Comparison of ENCODE assay signal across 8 cellular contexts in genomic region chr12:120437735-120438494, GRCh38. TPM values are rescaled to one million over a fixed set of nuclear protein-coding genes. Genes with fewer than 3 reads are reported as not detected.
DNase-seq lines count a peak whose midpoint lies in the region; ATAC-seq and TF ChIP-seq lines count a peak whose summit lies in the region.

COX6A1 (plus strand) TSS chr12:120438113; CDS start chr12:120438127, 14 bp downstream.

- peaks cover 0 to 12% of the 10 kb centered on the region in 2 donors for H3K36me3 ChIP-seq in vagina

- DNase-seq in NCI-H187 treated with DMSO at 0.1 percent for 48 hours (lab: John Stamatoyannopoulos, UW), result peak; percentile 99
- peak; percentile 44 to 97 (median 89) for DNase-seq in anterior cingulate cortex (lab: John Stamatoyannopoulos, UW)
- DNase-seq in right cardiac atrium, result peak; percentile 96 to 97 (median 96)
- DNase-seq in putamen (ENCODE audit: low spot score), result peak; percentile 95
- DNase-seq in vagina (ENCODE audit: extremely low spot score in 2 of 2), result peak in 1 of 2 donors; percentile 95

- no peaks in the 10 kb centered on the region for H3K4me1 ChIP-seq in right cardiac atrium (ENCODE audit: control insufficient read depth, insufficient read depth, low read length)
- peaks cover 18% of the 10 kb centered on the region for H3K4me1 ChIP-seq in vagina

- TF ChIP-seq CTCF in vagina (IDR thresholded peaks at IDR 0.05), result no peak

- H3K27ac ChIP-seq in right cardiac atrium (ENCODE audit: low read length), result peak within 1 kb of the TSS; percentile 90
- peak within 1 kb of the TSS; percentile 88 for H3K27ac ChIP-seq in vagina

- peak in 1 of 2 donors; percentile 25 for TF ChIP-seq POLR2A in vagina (IDR thresholded peaks at IDR 0.05)

- H3K4me3 ChIP-seq in right cardiac atrium (ENCODE audit: low read length) (peak within 1 kb of the TSS; percentile 63), vagina (peak within 1 kb of the TSS; percentile 80)

- H3K9me3 ChIP-seq in right cardiac atrium (ENCODE audit: control insufficient read depth, low read length) (no peaks in the 10 kb centered on the region), vagina (no peaks in the 10 kb centered on the region)

- no peaks in the 10 kb centered on the region for H3K27me3 ChIP-seq in right cardiac atrium (ENCODE audit: control insufficient read depth, insufficient read depth)
- no peaks in the 10 kb centered on the region for H3K27me3 ChIP-seq in vagina

- ATAC-seq in GM18499 (IDR thresholded peaks at IDR 0.05; ENCODE audit: insufficient read depth, unreplicated experiment) (peak; percentile 90), HG02943 (IDR thresholded peaks at IDR 0.05; ENCODE audit: low read depth, unreplicated experiment) (peak; percentile 91), right cardiac atrium (peak; percentile 98 to 99)

- intact Hi-C loops in T-helper 2 cell treated with Interferon-gamma antibody and Interleukin-4, amounts not matched to agents 100 ng/mL and 5 ng/mL, for 36 hours (cut with micrococcal nuclease), result loop anchor here (1.0 to 10.0 kb wide), 10 partner anchors 8 to 323 kb away; partner anchors contain the start of genes COQ5, DYNLL1, GATC and POP5
- intact Hi-C loops in right cardiac atrium (cut with DNase I) (no loop called here), vagina (cut with DNase I) (no loop called here)

- WGBS in right cardiac atrium, result under 1% methylated on average over 59 of the region's 59 CpGs

RNA-seq across cellular contexts. Expression of gene COX6A1, which starts in this region (rescaled TPM):
- total RNA-seq in T-helper 2 cell treated with Interferon-gamma antibody and Interleukin-4, amounts not matched to agents 100 ng/mL and 5 ng/mL, for 36 hours, result 280 and 287 TPM in 2 replicates
- total RNA-seq in right cardiac atrium (100 to 1,000 TPM; 132 to 197 (median 183) TPM), vagina (928 TPM)
- polyA plus RNA-seq in right cardiac atrium, result 553 TPM
